In the genomic region with DNA sequence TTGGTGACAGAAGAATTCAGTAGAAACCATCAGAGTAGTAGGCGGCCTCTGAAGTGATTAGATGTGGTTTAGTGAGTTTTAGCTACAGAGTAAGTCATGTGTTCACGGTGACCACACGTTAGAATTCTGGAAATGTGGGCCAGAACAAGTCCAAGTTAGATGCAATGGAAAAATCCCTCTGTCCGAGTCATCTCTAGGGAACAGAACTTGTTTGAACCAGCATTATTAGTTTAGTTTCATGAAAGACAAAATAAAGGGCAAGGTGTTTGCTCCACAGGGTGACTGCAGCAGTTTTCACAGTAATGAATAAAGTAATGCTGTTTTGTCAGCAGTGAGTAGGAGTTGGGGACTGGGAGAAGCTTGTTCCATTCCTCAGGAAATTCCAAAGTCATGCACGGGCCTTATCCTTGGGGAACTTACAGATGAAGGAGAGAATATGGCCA, we compare ENCODE assay signal across 16 cellular contexts.
DNase-seq lines count a peak whose midpoint lies in the region; ATAC-seq and TF ChIP-seq lines count a peak whose summit lies in the region.
"Had no signal": no experiment of that assay in that cellular context is flagged by ENCODE, and none has a peak within 500 bp of the region (broad histone marks: within the 10 kb centered on the region; RNA-seq: fewer than 3 reads in every experiment).

No MANE protein-coding gene starts in this region.

- no peaks in the 10 kb centered on the region for H3K27me3 Mint-ChIP-seq in nephron (ENCODE audit: low read depth)

- TF ChIP-seq CTCF in VCaP (conservative IDR thresholded peaks at IDR 0.05) (no peak), fibroblast of pulmonary artery (IDR thresholded peaks at IDR 0.05; ENCODE audit: low read length, missing control alignments) (no peak), nephron (IDR thresholded peaks at IDR 0.05; ENCODE audit: unreplicated experiment in 3 of 3) (no peak), BE2C (IDR thresholded peaks at IDR 0.05; ENCODE audit: low read depth, low read length) (no peak)

- H3K9me3 Mint-ChIP-seq in nephron = peaks cover 4% of the 10 kb centered on the region
- H3K9me3 Mint-ChIP-seq: dendritic cell treated with granulocyte-macrophage colony-stimulating factor and Interleukin-4, amounts not matched to agents 40 ng/mL and 50 ng/mL, for 4 days; neural progenitor cell; stimulated activated naive CD8-positive, alpha-beta T cell treated with anti-CD3 and anti-CD28 coated beads, Interleukin-15, Interleukin-2, amounts not matched to agents 100 ng/mL and 50 ng/mL, for 24 hours had no signal

- H3K27ac ChIP-seq in VCaP = peak overlapping the region; percentile 72; the same call in 1 of the 2 replicates
- H3K27ac ChIP-seq: C4-2B, neural progenitor cell, SJSA1 had no signal

- H3K4me1 ChIP-seq in BE2C = no peaks in the 10 kb centered on the region

- H3K36me3 ChIP-seq in BE2C = no peaks in the 10 kb centered on the region
- H3K36me3 ChIP-seq: neural progenitor cell, SJSA1 had no signal

- peak overlapping the region in 1 of 3 experiments; percentile 3 for H3K4me3 Mint-ChIP-seq in nephron
- H3K4me3 Mint-ChIP-seq: dendritic cell treated with granulocyte-macrophage colony-stimulating factor and Interleukin-4, amounts not matched to agents 40 ng/mL and 50 ng/mL, for 4 days; neural progenitor cell; stimulated activated naive CD8-positive, alpha-beta T cell treated with anti-CD3 and anti-CD28 coated beads, Interleukin-15, Interleukin-2, amounts not matched to agents 100 ng/mL and 50 ng/mL, for 24 hours had no signal

- H3K27ac Mint-ChIP-seq in nephron = peak overlapping the region; percentile 87 to 96 (median 89)
- H3K27ac Mint-ChIP-seq: dendritic cell treated with granulocyte-macrophage colony-stimulating factor and Interleukin-4, amounts not matched to agents 40 ng/mL and 50 ng/mL, for 4 days; stimulated activated naive CD8-positive, alpha-beta T cell treated with anti-CD3 and anti-CD28 coated beads, Interleukin-15, Interleukin-2, amounts not matched to agents 100 ng/mL and 50 ng/mL, for 24 hours had no signal

- H3K9me3 ChIP-seq in BE2C = no peaks in the 10 kb centered on the region
- H3K9me3 ChIP-seq: SJSA1 had no signal

- ATAC-seq in GM18505 (IDR thresholded peaks at IDR 0.05; ENCODE audit: unreplicated experiment) (no peak), GM18870 (IDR thresholded peaks at IDR 0.05; ENCODE audit: unreplicated experiment) (no peak), HG03469 (IDR thresholded peaks at IDR 0.05; ENCODE audit: unreplicated experiment) (no peak)

- peaks cover 13% of the 10 kb centered on the region for H3K36me3 Mint-ChIP-seq in nephron (ENCODE audit: low read depth)
- H3K36me3 Mint-ChIP-seq: neural progenitor cell had no signal

- peaks cover 3% of the 10 kb centered on the region for H3K27me3 ChIP-seq in BE2C
- H3K27me3 ChIP-seq: neural progenitor cell, SJSA1 had no signal

- no peak for TF ChIP-seq POLR2A in GM18505 (IDR thresholded peaks at IDR 0.05; ENCODE audit: borderline replicate concordance, extremely low read depth, insufficient read depth, insufficient read length)

- DNase-seq in EH (ENCODE audit: low read depth) (peak; percentile 72), fibroblast of pulmonary artery (ENCODE audit: low read depth) (peak; percentile 84), BE2C (no peak)
- DNase-seq: activated CD4-positive, alpha-beta T cell treated with anti-CD3 and anti-CD28 coated beads, Interleukin-2, amount 50 U/mL, for 1 hour; activated gamma-delta T cell treated with Interleukin-2 at 50 U/mL for 16 hours; Karpas-422 had no signal

- H3K4me1 Mint-ChIP-seq in nephron = peaks cover 42% of the 10 kb centered on the region

- H3K4me3 ChIP-seq in fibroblast of pulmonary artery (replicated peaks; ENCODE audit: low read depth, low read length) = no peak overlapping the region
- no peak overlapping the region for H3K4me3 ChIP-seq in BE2C (ENCODE audit: low read depth, low read length)
- H3K4me3 ChIP-seq: neural progenitor cell, SJSA1 had no signal
